1 cellular context compared by ENCODE assay signal in the genomic region with DNA sequence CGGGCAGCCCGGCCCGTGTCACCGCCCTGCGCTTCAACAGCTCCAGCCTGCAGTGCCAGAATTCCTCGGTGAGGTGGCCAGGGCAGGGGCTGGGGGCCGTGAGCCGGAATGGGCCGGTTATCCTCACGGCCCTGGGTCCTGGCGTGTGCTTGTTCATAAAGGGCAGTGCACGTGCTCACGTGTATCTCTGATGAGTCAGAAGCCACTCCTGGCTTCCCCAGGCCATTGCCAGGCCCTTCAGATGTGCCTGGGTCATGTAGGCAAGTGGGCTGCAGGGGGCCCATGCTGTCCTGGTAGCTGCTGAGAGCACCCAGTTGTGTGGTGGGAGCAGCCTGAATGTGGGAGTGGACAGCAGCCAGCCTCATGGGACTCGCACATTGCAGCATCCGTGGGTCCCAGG.
TF ChIP-seq lines count a peak whose summit lies in the region.

No MANE protein-coding gene starts in this region.

TF ChIP-seq in GM23338, 12 proteins besides CTCF, POLR2A, EP300 and RAD21 (continued from another document):
- TF ChIP-seq, protein P1, sequence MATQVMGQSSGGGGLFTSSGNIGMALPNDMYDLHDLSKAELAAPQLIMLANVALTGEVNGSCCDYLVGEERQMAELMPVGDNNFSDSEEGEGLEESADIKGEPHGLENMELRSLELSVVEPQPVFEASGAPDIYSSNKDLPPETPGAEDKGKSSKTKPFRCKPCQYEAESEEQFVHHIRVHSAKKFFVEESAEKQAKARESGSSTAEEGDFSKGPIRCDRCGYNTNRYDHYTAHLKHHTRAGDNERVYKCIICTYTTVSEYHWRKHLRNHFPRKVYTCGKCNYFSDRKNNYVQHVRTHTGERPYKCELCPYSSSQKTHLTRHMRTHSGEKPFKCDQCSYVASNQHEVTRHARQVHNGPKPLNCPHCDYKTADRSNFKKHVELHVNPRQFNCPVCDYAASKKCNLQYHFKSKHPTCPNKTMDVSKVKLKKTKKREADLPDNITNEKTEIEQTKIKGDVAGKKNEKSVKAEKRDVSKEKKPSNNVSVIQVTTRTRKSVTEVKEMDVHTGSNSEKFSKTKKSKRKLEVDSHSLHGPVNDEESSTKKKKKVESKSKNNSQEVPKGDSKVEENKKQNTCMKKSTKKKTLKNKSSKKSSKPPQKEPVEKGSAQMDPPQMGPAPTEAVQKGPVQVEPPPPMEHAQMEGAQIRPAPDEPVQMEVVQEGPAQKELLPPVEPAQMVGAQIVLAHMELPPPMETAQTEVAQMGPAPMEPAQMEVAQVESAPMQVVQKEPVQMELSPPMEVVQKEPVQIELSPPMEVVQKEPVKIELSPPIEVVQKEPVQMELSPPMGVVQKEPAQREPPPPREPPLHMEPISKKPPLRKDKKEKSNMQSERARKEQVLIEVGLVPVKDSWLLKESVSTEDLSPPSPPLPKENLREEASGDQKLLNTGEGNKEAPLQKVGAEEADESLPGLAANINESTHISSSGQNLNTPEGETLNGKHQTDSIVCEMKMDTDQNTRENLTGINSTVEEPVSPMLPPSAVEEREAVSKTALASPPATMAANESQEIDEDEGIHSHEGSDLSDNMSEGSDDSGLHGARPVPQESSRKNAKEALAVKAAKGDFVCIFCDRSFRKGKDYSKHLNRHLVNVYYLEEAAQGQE (IDR thresholded peaks at IDR 0.05; ENCODE audit: unreplicated experiment), result no peak
- no peak for TF ChIP-seq NANOG (IDR thresholded peaks at IDR 0.05; ENCODE audit: borderline replicate concordance)
- TF ChIP-seq ETS1 (IDR thresholded peaks at IDR 0.05), result no peak
- TF ChIP-seq ZNF462 (CRISPR knock-in tag; IDR thresholded peaks at IDR 0.05), result no peak
- TF ChIP-seq POLR2AphosphoS5 (IDR thresholded peaks at IDR 0.05; ENCODE audit: low read depth), result no peak
